1 cellular context compared by ENCODE assay signal in genomic region chr22:17007852-17008731, GRCh38.
TF ChIP-seq lines count a peak whose summit lies in the region.

GAB4 (minus strand) TSS chr22:17008222; CDS start chr22:17008114, 108 bp downstream.

TF ChIP-seq in SK-N-SH, 30 proteins besides CTCF, POLR2A, EP300 and RAD21 (continued from another document):
- TF ChIP-seq ZBTB33 (IDR thresholded peaks at IDR 0.05; ENCODE audit: borderline replicate concordance, low read depth), result no peak
- no peak for TF ChIP-seq JUND (IDR thresholded peaks at IDR 0.05)
- no peak for TF ChIP-seq NFIC (IDR thresholded peaks at IDR 0.05; ENCODE audit: borderline replicate concordance)
- no peak for TF ChIP-seq NRF1 (IDR thresholded peaks at IDR 0.05; ENCODE audit: low read depth, low read length)
- no peak for TF ChIP-seq MEF2A (IDR thresholded peaks at IDR 0.05; ENCODE audit: borderline replicate concordance, low read depth)
- no peak for TF ChIP-seq SIN3A (IDR thresholded peaks at IDR 0.05; ENCODE audit: borderline replicate concordance, low read depth, low read length)
- TF ChIP-seq EZH2phosphoT487 (IDR thresholded peaks at IDR 0.05; ENCODE audit: borderline replicate concordance, low read depth), result no peak
- TF ChIP-seq TAF1 (IDR thresholded peaks at IDR 0.05; ENCODE audit: borderline replicate concordance, low read depth, low read length), result no peak
- TF ChIP-seq POLR2AphosphoS5 (IDR thresholded peaks at IDR 0.05; ENCODE audit: low read depth, low read length), result no peak
- TF ChIP-seq TCF12 (IDR thresholded peaks at IDR 0.05), result no peak
- no peak for TF ChIP-seq USF2 (IDR thresholded peaks at IDR 0.05; ENCODE audit: borderline replicate concordance, low read depth, low read length)
